1 cellular context compared by ENCODE assay signal in genomic region chr13:68428292-68428691, GRCh38.
A peak's percentile ranks its signal among the peaks of the same experiment; 100 is the strongest.
TF ChIP-seq lines count a peak whose summit lies in the region.

No MANE protein-coding gene starts in this region.

TF ChIP-seq in HepG2, 621 proteins besides CTCF, POLR2A, EP300 and RAD21 (continued from another document):
- TF ChIP-seq REST (IDR thresholded peaks at IDR 0.05; ENCODE audit: borderline replicate concordance in 1 of 2, low read depth in 1 of 2, low read length in 2 of 2) = no peak
- peak; percentile 22; the same call in 1 of the 2 replicates for TF ChIP-seq CEBPG (CRISPR knock-in tag; IDR thresholded peaks at IDR 0.05)
- TF ChIP-seq POLR2AphosphoS5 (IDR thresholded peaks at IDR 0.05; ENCODE audit: low read depth, low read length) = no peak
